Comparison of ENCODE assay signal across 15 cellular contexts in genomic region chr6:2108700-2109306, GRCh38.
DNase-seq lines count a peak whose midpoint lies in the region; TF ChIP-seq lines count a peak whose summit lies in the region.
"Had no signal": no experiment of that assay in that cellular context is flagged by ENCODE, and none has a peak within 500 bp of the region (broad histone marks: within the 10 kb centered on the region; RNA-seq: fewer than 3 reads in every experiment).

No MANE protein-coding gene starts in this region.

- 0 out of 2 replicates have a peak, but pooled peaks cover 5% of the 10 kb centered on the region for H3F3A ChIP-seq in GM23248 (ENCODE audit: insufficient read depth)

- in situ Hi-C loops in GM23248 (cut with MboI) = loop anchor here (10.0 to 25.0 kb wide), 2 partner anchors 504 to 528 kb away; partner anchors contain the start of gene FOXC1

- H3K36me3 ChIP-seq in GM23248 (ENCODE audit: low read depth) = no peaks in the 10 kb centered on the region
- H3K36me3 ChIP-seq: brain microvascular endothelial cell, Peyer's patch had no signal

- 88 to 92% methylated on average over 9 of the region's 9 CpGs for WGBS in GM23248 (ENCODE audit: low coverage in 1 of 2, low lambda C conversion rate in 2 of 2, missing lambda C conversion rate in 2 of 2), 2 experiments

- H3K9me2 ChIP-seq in GM23248 (ENCODE audit: insufficient read depth) = no peaks in the 10 kb centered on the region

- H3K27me3 Mint-ChIP-seq in nephron progenitor cell (ENCODE audit: low read depth, poor library complexity) = no peaks in the 10 kb centered on the region
- H3K27me3 Mint-ChIP-seq: activated B cell treated with CpG ODN at 0.5 μM for 24 hours; activated naive CD4-positive, alpha-beta T cell treated with anti-CD3 and anti-CD28 coated beads, Interleukin-2, amount 10 ng/mL, durations not matched to agents 7 days and 5 days; naive B cell had no signal

- H3K9me3 ChIP-seq in GM23248 (ENCODE audit: low read depth) = no peaks in the 10 kb centered on the region
- H3K9me3 ChIP-seq: BLaER1, Peyer's patch had no signal

- TF ChIP-seq CTCF in nephron progenitor cell (IDR thresholded peaks at IDR 0.05) = no peak

- DNase-seq in HuH-7 (ENCODE audit: low spot score) (peak; percentile 32), NCI-H2081 (lab: John Stamatoyannopoulos, UW) (peak; percentile 68 to 86), NCI-H774 (lab: John Stamatoyannopoulos, UW) (peak; percentile 75), nephron progenitor cell (no peak), GM23248 (no peak)
- DNase-seq in activated naive CD4-positive, alpha-beta T cell treated with Interleukin-2 at 50 U/mL for 16 hours = no peak
- no peak for DNase-seq in stimulated activated CD4-positive, alpha-beta T cell treated with anti-CD3 and anti-CD28 coated beads, Interleukin-4, amount 100 ng/mL, for 1 hour
- DNase-seq: activated B cell treated with CpG ODN at 0.5 μM for 24 hours; activated naive CD4-positive, alpha-beta T cell treated with anti-CD3 and anti-CD28 coated beads, Interleukin-2, amount 10 ng/mL, durations not matched to agents 7 days and 5 days; brain microvascular endothelial cell; hypothalamus; MV-4-11; naive B cell; Peyer's patch had no signal

- peak overlapping the region; percentile 73 for H3K27ac Mint-ChIP-seq in nephron progenitor cell
- H3K27ac Mint-ChIP-seq: activated B cell treated with CpG ODN at 0.5 μM for 24 hours; activated naive CD4-positive, alpha-beta T cell treated with anti-CD3 and anti-CD28 coated beads, Interleukin-2, amount 10 ng/mL, durations not matched to agents 7 days and 5 days had no signal

- H4K20me1 ChIP-seq in GM23248 (ENCODE audit: insufficient read depth) = no peaks in the 10 kb centered on the region

- H2AFZ ChIP-seq in GM23248 = no peak overlapping the region

- peaks cover 8% of the 10 kb centered on the region; the same call in 1 of the 2 replicates for H3K4me1 ChIP-seq in GM23248 (ENCODE audit: insufficient read depth)
- H3K4me1 ChIP-seq: Peyer's patch had no signal

- H3K27ac ChIP-seq in GM23248 = no peak overlapping the region
- H3K27ac ChIP-seq: BLaER1, brain microvascular endothelial cell, Peyer's patch had no signal

- H3K4me3 Mint-ChIP-seq in nephron progenitor cell = no peak overlapping the region
- H3K4me3 Mint-ChIP-seq: activated B cell treated with CpG ODN at 0.5 μM for 24 hours; activated naive CD4-positive, alpha-beta T cell treated with anti-CD3 and anti-CD28 coated beads, Interleukin-2, amount 10 ng/mL, durations not matched to agents 7 days and 5 days; naive B cell had no signal

- no peak overlapping the region for H3K4me2 ChIP-seq in GM23248 (ENCODE audit: unreplicated experiment)
- H3K4me2 ChIP-seq: BLaER1 had no signal

- no peaks in the 10 kb centered on the region for H3K9me3 Mint-ChIP-seq in nephron progenitor cell
- H3K9me3 Mint-ChIP-seq: activated B cell treated with CpG ODN at 0.5 μM for 24 hours; activated naive CD4-positive, alpha-beta T cell treated with anti-CD3 and anti-CD28 coated beads, Interleukin-2, amount 10 ng/mL, durations not matched to agents 7 days and 5 days; naive B cell had no signal

- H3K9ac ChIP-seq in GM23248 = no peak overlapping the region
- H3K9ac ChIP-seq: BLaER1 had no signal

- peaks cover 33% of the 10 kb centered on the region for H3K4me1 Mint-ChIP-seq in nephron progenitor cell

- H3K36me3 Mint-ChIP-seq in nephron progenitor cell (ENCODE audit: low read depth) = no peaks in the 10 kb centered on the region

- H3K27me3 ChIP-seq in GM23248 (replicated peaks; ENCODE audit: insufficient read depth) = no peaks in the 10 kb centered on the region
- H3K27me3 ChIP-seq: BLaER1, brain microvascular endothelial cell, Peyer's patch had no signal

- H3K4me3 ChIP-seq in GM23248 = no peak overlapping the region
- H3K4me3 ChIP-seq: BLaER1, Peyer's patch had no signal

- H3K79me2 ChIP-seq in GM23248 (ENCODE audit: insufficient read depth) = no peaks in the 10 kb centered on the region

Comparison
In these comparisons a context has a peak if more than half of its experiments do, and no peak if none do; other contexts are left out.
1. DNase-seq: peak in HuH-7 (single experiment), NCI-H2081 (2 of 2) and NCI-H774 (single experiment); none in nephron progenitor cell (single experiment), activated naive CD4-positive, alpha-beta T cell treated with Interleukin-2 at 50 U/mL for 16 hours (single experiment), GM23248 (single experiment) and stimulated activated CD4-positive, alpha-beta T cell treated with anti-CD3 and anti-CD28 coated beads, Interleukin-4, amount 100 ng/mL, for 1 hour (single experiment).